ENCODE assay signal across 7 cellular contexts in genomic region chr16:11743308-11744074, GRCh38. TPM values are rescaled to one million over a fixed set of nuclear protein-coding genes. Genes with fewer than 3 reads are reported as not detected.
DNase-seq lines count a peak whose midpoint lies in the region; ATAC-seq and TF ChIP-seq lines count a peak whose summit lies in the region.

No MANE protein-coding gene starts in this region.

- ATAC-seq in gastroesophageal sphincter (peak; percentile 13), GM19455 (IDR thresholded peaks at IDR 0.05; ENCODE audit: unreplicated experiment) (no peak)

- CTCF ChIA-PET in GM10248 (lab: Yijun Ruan, JAX), result interaction anchor here (1.2 to 6.3 kb wide), 6 partner anchors 15 to 212 kb away, joined by 3 to 35 read pairs (median 4); partner anchors contain the start of gene ZC3H7A

- H3K4me3 ChIP-seq in gastroesophageal sphincter (peak overlapping the region; percentile 30 to 89), parathyroid adenoma (ENCODE audit: low read depth, low read length) (peak overlapping the region; percentile 97)

- H3K36me3 ChIP-seq in gastroesophageal sphincter (peaks cover 0 to 5% of the 10 kb centered on the region in 2 donors), parathyroid adenoma (ENCODE audit: control insufficient read depth, insufficient read depth, low read length) (no peaks in the 10 kb centered on the region)

- peaks cover 10% of the 10 kb centered on the region for H3K79me2 ChIP-seq in parathyroid adenoma

- 53 to 54% methylated on average over 13 to 16 of the region's 21 CpGs for WGBS in gastroesophageal sphincter (ENCODE audit: low coverage in 1 of 2), 2 donors

- H3K9ac ChIP-seq in parathyroid adenoma, result peak overlapping the region; percentile 2

- no peaks in the 10 kb centered on the region for H3K27me3 ChIP-seq in gastroesophageal sphincter
- no peaks in the 10 kb centered on the region for H3K27me3 ChIP-seq in parathyroid adenoma (ENCODE audit: control insufficient read depth, insufficient read depth, low read length)

- peak overlapping the region; percentile 73 for H2AFZ ChIP-seq in parathyroid adenoma

- H3K9me3 ChIP-seq in gastroesophageal sphincter, result no peaks in the 10 kb centered on the region
- H3K9me3 ChIP-seq in parathyroid adenoma (ENCODE audit: control insufficient read depth, low read length), result no peaks in the 10 kb centered on the region

- TF ChIP-seq POLR2A in gastroesophageal sphincter (IDR thresholded peaks at IDR 0.05), result no peak

- H3K27ac ChIP-seq in gastroesophageal sphincter (peak overlapping the region; percentile 73 to 99 (median 96)), parathyroid adenoma (peak overlapping the region; percentile 83)

- H3K4me1 ChIP-seq in gastroesophageal sphincter (peaks cover 0 to 42% (median 0%) of the 10 kb centered on the region in 3 donors), parathyroid adenoma (peaks cover 3% of the 10 kb centered on the region)

- TF ChIP-seq EP300 in gastroesophageal sphincter (IDR thresholded peaks at IDR 0.05), result no peak

- peak; percentile 35 for DNase-seq in GM10248 (ENCODE audit: extremely low spot score)
- DNase-seq in LoVo (ENCODE audit: low spot score), result peak; percentile 32
- DNase-seq in activated CD8-positive, alpha-beta memory T cell treated with anti-CD3 and anti-CD28 coated beads, Interleukin-2, amount 50 U/mL, for 48 hours, result peak; percentile 62
- DNase-seq in cortex of kidney (lab: John Stamatoyannopoulos, UW), result no peak

- peak overlapping the region; percentile 67 for H3K4me2 ChIP-seq in parathyroid adenoma (ENCODE audit: low read length)

- TF ChIP-seq CTCF in GM10248 (IDR thresholded peaks at IDR 0.05; ENCODE audit: control extremely low read depth, extremely low read depth, low read depth, missing control alignments) (no peak), gastroesophageal sphincter (IDR thresholded peaks at IDR 0.05) (no peak), parathyroid adenoma (IDR thresholded peaks at IDR 0.05) (no peak)

- POLR2A ChIA-PET in GM10248 (lab: Yijun Ruan, JAX), result interaction anchor here (0.6 to 2.1 kb wide), 9 partner anchors 8 to 99 kb away, joined by 3 to 17 read pairs (median 3); partner anchors contain the start of gene ZC3H7A

RNA-seq across cellular contexts. Expression of gene TXNDC11, which starts 0.8 kb away (rescaled TPM):
- 10 to 100 TPM; 30.2 to 53.5 (median 46.4) TPM for total RNA-seq in gastroesophageal sphincter

RNA-seq across cellular contexts. Expression of gene ZC3H7A, which starts 53.6 kb away (rescaled TPM):
- total RNA-seq in gastroesophageal sphincter, result 10 to 100 TPM; 55.5 to 78.9 (median 68.4) TPM
